ENCODE assay signal across 1 cellular context in genomic region chr2:74482801-74483674, GRCh38.
TF ChIP-seq lines count a peak whose summit lies in the region.

Gene CCDC142 (minus strand): TSS chr2:74482998. CDS start chr2:74482837, 161 bp downstream.
Gene TTC31 (plus strand): TSS chr2:74483081. CDS start chr2:74483096, 15 bp downstream.

TF ChIP-seq in SK-N-SH, 30 proteins besides CTCF, POLR2A, EP300 and RAD21 (continued from another document):
- TF ChIP-seq IRF3 (IDR thresholded peaks at IDR 0.05; ENCODE audit: low read depth, low read length) (no peak), RCOR1 (IDR thresholded peaks at IDR 0.05; ENCODE audit: low read length) (peak; percentile 5; the same call in 1 of the 2 replicates), USF1 (IDR thresholded peaks at IDR 0.05; ENCODE audit: borderline replicate concordance, low read depth) (no peak), ZBTB33 (IDR thresholded peaks at IDR 0.05; ENCODE audit: borderline replicate concordance, low read depth) (peak; percentile 78), POLR2AphosphoS5 (IDR thresholded peaks at IDR 0.05; ENCODE audit: low read depth, low read length) (peak; percentile 89), TEAD4 (IDR thresholded peaks at IDR 0.05; ENCODE audit: borderline replicate concordance, insufficient read depth) (no peak), TAF1 (IDR thresholded peaks at IDR 0.05; ENCODE audit: borderline replicate concordance, low read depth, low read length) (no peak; the same call in 1 of the 2 replicates), PBX3 (IDR thresholded peaks at IDR 0.05) (no peak), YY1 (IDR thresholded peaks at IDR 0.05; ENCODE audit: low read depth) (peak; percentile 99), FOXJ3 (CRISPR knock-in tag; IDR thresholded peaks at IDR 0.05) (peak; percentile 48; the same call in 1 of the 2 replicates), NFIC (IDR thresholded peaks at IDR 0.05; ENCODE audit: borderline replicate concordance) (peak; percentile 9; the same call in 1 of the 2 replicates)
